Comparison of ENCODE assay signal across 25 cellular contexts in the genomic region with DNA sequence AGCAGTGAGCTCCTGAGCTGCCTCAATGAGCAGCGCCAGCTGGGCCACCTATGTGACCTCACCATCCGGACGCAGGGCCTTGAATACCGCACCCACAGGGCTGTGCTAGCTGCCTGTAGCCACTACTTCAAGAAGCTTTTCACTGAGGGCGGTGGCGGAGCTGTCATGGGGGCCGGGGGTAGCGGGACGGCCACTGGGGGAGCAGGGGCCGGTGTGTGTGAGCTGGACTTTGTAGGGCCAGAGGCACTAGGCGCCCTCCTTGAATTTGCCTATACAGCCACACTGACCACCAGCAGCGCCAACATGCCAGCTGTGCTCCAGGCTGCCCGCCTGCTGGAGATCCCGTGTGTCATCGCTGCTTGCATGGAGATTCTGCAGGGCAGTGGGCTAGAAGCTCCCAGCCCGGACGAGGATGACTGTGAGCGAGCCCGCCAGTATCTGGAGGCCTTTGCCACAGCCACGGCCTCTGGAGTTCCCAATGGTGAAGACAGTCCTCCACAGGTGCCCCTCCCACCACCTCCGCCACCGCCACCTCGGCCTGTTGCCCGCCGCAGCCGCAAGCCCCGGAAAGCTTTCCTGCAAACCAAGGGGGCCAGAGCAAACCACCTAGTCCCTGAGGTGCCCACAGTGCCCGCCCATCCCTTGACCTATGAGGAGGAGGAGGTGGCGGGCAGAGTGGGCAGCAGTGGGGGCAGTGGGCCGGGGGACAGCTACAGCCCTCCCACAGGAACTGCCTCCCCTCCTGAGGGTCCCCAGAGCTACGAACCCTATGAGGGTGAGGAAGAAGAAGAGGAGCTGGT. TPM values are rescaled to one million over a fixed set of nuclear protein-coding genes. Genes with fewer than 3 reads are reported as not detected.
DNase-seq lines count a peak whose midpoint lies in the region; ATAC-seq, FAIRE-seq and TF ChIP-seq lines count a peak whose summit lies in the region.
"Had no signal": no experiment of that assay in that cellular context is flagged by ENCODE, and none has a peak within 500 bp of the region (broad histone marks: within the 10 kb centered on the region; RNA-seq: fewer than 3 reads in every experiment).

No MANE protein-coding gene starts in this region.

- peaks cover 46% of the 10 kb centered on the region; the same call in 1 of the 2 replicates for H4K20me1 ChIP-seq in BLaER1
- H4K20me1 ChIP-seq in DOHH2 (ENCODE audit: control insufficient read depth, insufficient read depth, low read depth, low read length), result no peaks in the 10 kb centered on the region

- H3K27ac ChIP-seq in BLaER1 (peak overlapping the region; percentile 31; the same call in 1 of the 2 replicates), DOHH2 (ENCODE audit: low read depth, low read length) (no peak overlapping the region), neutrophil (peak overlapping the region; percentile 97)
- H3K27ac ChIP-seq: right atrium auricular region had no signal

- 0 out of 2 replicates have a peak overlapping the region, but pooled peaks have one; percentile 24 for H3K9ac ChIP-seq in BLaER1

- H3K4me3 Mint-ChIP-seq in activated T-helper 17 cell treated with anti-CD3 and anti-CD28 coated beads, Interleukin-2, amount 50 U/mL, for 72 hours, result peak overlapping the region; percentile 91
- H3K4me3 Mint-ChIP-seq in chondrocyte (ENCODE audit: unreplicated experiment) (no peak overlapping the region), WTC11 (no peak overlapping the region)
- H3K4me3 Mint-ChIP-seq: type B pancreatic cell had no signal

- no peak for FAIRE-seq in frontal cortex (lab: Jason Lieb, UNC)

- H3F3A ChIP-seq in DOHH2 (ENCODE audit: control insufficient read depth, insufficient read depth), result peaks cover 25% of the 10 kb centered on the region

- H3K4me1 ChIP-seq in BLaER1 (peaks cover 97% of the 10 kb centered on the region), DOHH2 (ENCODE audit: control insufficient read depth, low read length) (peaks cover 83% of the 10 kb centered on the region), neutrophil (ENCODE audit: control insufficient read depth in 1 of 2, insufficient read depth in 1 of 2, low read depth in 1 of 2, low read length in 1 of 2) (peaks cover 76 to 82% of the 10 kb centered on the region in 2 experiments)

- CTCF ChIA-PET in WTC11 (lab: Charles Lee), result interaction anchor here (0.6 to 6.8 kb wide), 7 partner anchors 15 to 158 kb away, joined by 3 to 79 read pairs (median 46); a partner anchor contains a TSS

- H3K9me2 ChIP-seq in DOHH2 (replicated peaks; ENCODE audit: control insufficient read depth, low read length), result no peaks in the 10 kb centered on the region

- H3K27me3 ChIP-seq in BLaER1, result no peaks in the 10 kb centered on the region
- H3K27me3 ChIP-seq in DOHH2 (ENCODE audit: control insufficient read depth, low read length), result no peaks in the 10 kb centered on the region
- H3K27me3 ChIP-seq in neutrophil, result no peaks in the 10 kb centered on the region
- H3K27me3 ChIP-seq: right atrium auricular region had no signal

- H3K4me2 ChIP-seq in BLaER1 (peak overlapping the region; percentile 95), DOHH2 (ENCODE audit: low read length) (peak overlapping the region; percentile 52; the same call in 1 of the 2 replicates)

- H3K27ac Mint-ChIP-seq in activated T-helper 17 cell treated with anti-CD3 and anti-CD28 coated beads, Interleukin-2, amount 50 U/mL, for 72 hours, result peak overlapping the region; percentile 88
- H3K27ac Mint-ChIP-seq in chondrocyte (ENCODE audit: unreplicated experiment), result no peak overlapping the region
- H3K27ac Mint-ChIP-seq in WTC11, result no peak overlapping the region

- no peaks in the 10 kb centered on the region for H3K9me3 ChIP-seq in BLaER1
- no peaks in the 10 kb centered on the region for H3K9me3 ChIP-seq in DOHH2 (ENCODE audit: control insufficient read depth, insufficient read depth, low read length)
- H3K9me3 ChIP-seq in neutrophil, result no peaks in the 10 kb centered on the region
- H3K9me3 ChIP-seq: right atrium auricular region had no signal

- no peak overlapping the region for H3K4me3 ChIP-seq in BLaER1
- H3K4me3 ChIP-seq in DOHH2 (ENCODE audit: low read length), result no peak overlapping the region
- H3K4me3 ChIP-seq in neutrophil (ENCODE audit: low read depth in 1 of 2, low read length in 1 of 2), result no peak overlapping the region
- H3K4me3 ChIP-seq: right atrium auricular region had no signal

- H3K36me3 ChIP-seq in BLaER1 (peaks cover 39% of the 10 kb centered on the region), DOHH2 (ENCODE audit: control insufficient read depth, low read length) (peaks cover 24% of the 10 kb centered on the region), neutrophil (peaks cover 86% of the 10 kb centered on the region)

- no peaks in the 10 kb centered on the region for H3K9me3 Mint-ChIP-seq in activated T-helper 17 cell treated with anti-CD3 and anti-CD28 coated beads, Interleukin-2, amount 50 U/mL, for 72 hours
- H3K9me3 Mint-ChIP-seq in chondrocyte (ENCODE audit: low read depth) (no peaks in the 10 kb centered on the region), WTC11 (no peaks in the 10 kb centered on the region)
- H3K9me3 Mint-ChIP-seq: type B pancreatic cell had no signal

- no peak for DNase-seq in chondrocyte (ENCODE audit: low spot score)
- no peak for DNase-seq in stimulated activated CD4-positive, alpha-beta T cell treated with anti-CD3 and anti-CD28 coated beads, Interleukin-1b, Interleukin-23, amount 100 ng/mL, for 48 hours
- DNase-seq in WTC11 (ENCODE audit: low spot score), result no peak
- DNase-seq in frontal cortex (ENCODE audit: low spot score in 2 of 2), result no peak
- DNase-seq: activated CD4-positive, CD25-positive, alpha-beta regulatory T cell treated with anti-CD3 and anti-CD28 coated beads, Interleukin-2, amount 50 U/mL, for 72 hours; activated gamma-delta T cell; amygdala; Calu3; central memory CD4-positive, alpha-beta T cell; effector CD4-positive, alpha-beta T cell; GOT3; NCI-H1105; NCI-H2107; NCI-H524 treated with DMSO at 0.1 percent for 48 hours; nucleus accumbens; SHP77 had no signal

- H3K4me1 Mint-ChIP-seq in activated T-helper 17 cell treated with anti-CD3 and anti-CD28 coated beads, Interleukin-2, amount 50 U/mL, for 72 hours, result peaks cover 44% of the 10 kb centered on the region
- peaks cover 15% of the 10 kb centered on the region for H3K4me1 Mint-ChIP-seq in chondrocyte (ENCODE audit: low read depth)
- H3K4me1 Mint-ChIP-seq in WTC11, result peaks cover 53% of the 10 kb centered on the region

- H3K79me2 ChIP-seq in DOHH2 (ENCODE audit: control insufficient read depth, low read length), result no peaks in the 10 kb centered on the region

- ATAC-seq in activated T-helper 17 cell treated with anti-CD3 and anti-CD28 coated beads, Interleukin-2, amount 50 U/mL, for 72 hours (replicated peaks), result no peak
- no peak for ATAC-seq in WTC11
- ATAC-seq: left lobe of liver had no signal

- no peak for TF ChIP-seq CTCF in DOHH2 (IDR thresholded peaks at IDR 0.05; ENCODE audit: low read depth, low read length, poor library complexity, severe bottlenecking)
- TF ChIP-seq CTCF in neutrophil (IDR thresholded peaks at IDR 0.05), result no peak
- no peak for TF ChIP-seq CTCF in chondrocyte (IDR thresholded peaks at IDR 0.05)
- no peak for TF ChIP-seq CTCF in WTC11 (IDR thresholded peaks at IDR 0.05)

- H3K36me3 Mint-ChIP-seq in activated T-helper 17 cell treated with anti-CD3 and anti-CD28 coated beads, Interleukin-2, amount 50 U/mL, for 72 hours (ENCODE audit: low read depth), result peaks cover 95% of the 10 kb centered on the region
- H3K36me3 Mint-ChIP-seq in chondrocyte (ENCODE audit: low read depth), result peaks cover 3% of the 10 kb centered on the region
- H3K36me3 Mint-ChIP-seq in WTC11, result peaks cover 8% of the 10 kb centered on the region; the same call in 1 of the 2 replicates
- H3K36me3 Mint-ChIP-seq: type B pancreatic cell had no signal

- H3K27me3 Mint-ChIP-seq in activated T-helper 17 cell treated with anti-CD3 and anti-CD28 coated beads, Interleukin-2, amount 50 U/mL, for 72 hours, result no peaks in the 10 kb centered on the region
- H3K27me3 Mint-ChIP-seq in chondrocyte (ENCODE audit: low read depth) (no peaks in the 10 kb centered on the region), WTC11 (ENCODE audit: low read depth) (peaks cover 4% of the 10 kb centered on the region; the same call in 1 of the 2 replicates)
- H3K27me3 Mint-ChIP-seq: type B pancreatic cell had no signal

- POLR2A ChIA-PET in WTC11 (lab: Charles Lee), result interaction anchor here (3.5 kb wide), 2 partner anchors 12 to 16 kb away, joined by 22 to 28 read pairs; a partner anchor contains a TSS

RNA-seq across cellular contexts. Expression of a gene that starts 12.3 kb away (rescaled TPM):
- 100 to 1,000 TPM in 1 of 2 donors, 10 to 100 TPM in 1; 94.5 to 140 TPM for total RNA-seq in activated T-helper 17 cell treated with anti-CD3 and anti-CD28 coated beads, Interleukin-2, amount 50 U/mL, for 72 hours
- total RNA-seq in chondrocyte (34.8 to 42.9 TPM (median 41.1 TPM) in 3 replicates), WTC11 (2021) (29.8 to 32.1 TPM (median 31.5 TPM) in 3 replicates), frontal cortex (0.82 TPM)

RNA-seq across cellular contexts. Expression of a gene that starts 18.7 kb away (rescaled TPM):
- 1 to 10 TPM in 1 of 2 donors, under 1 TPM in 1; 0.67 to 2.2 TPM for total RNA-seq in activated T-helper 17 cell treated with anti-CD3 and anti-CD28 coated beads, Interleukin-2, amount 50 U/mL, for 72 hours
- total RNA-seq in chondrocyte, result 0.30 to 0.36 TPM (median 0.36 TPM) in 3 replicates
- total RNA-seq in WTC11 (2021), result 0.83 to 1.8 TPM (median 1.6 TPM) in 3 replicates
- under 0.01 TPM for total RNA-seq in frontal cortex
- total RNA-seq: right atrium auricular region had no signal

RNA-seq across cellular contexts. Expression of a gene that starts 18.7 kb away (rescaled TPM):
- not detected for total RNA-seq in activated T-helper 17 cell treated with anti-CD3 and anti-CD28 coated beads, Interleukin-2, amount 50 U/mL, for 72 hours
- not detected in 3 replicates for total RNA-seq in chondrocyte
- 0.15 TPM in 1 of 3 replicates, not detected in the others for total RNA-seq in WTC11 (2021)
- total RNA-seq in frontal cortex, result not detected
- total RNA-seq: fibroblast of lung; right atrium auricular region; T-helper 1 cell treated with Interleukin-12 subunit alpha and Interleukin-12 subunit beta and Interleukin-4 antibody, amounts not matched to agents 30 ng/mL and 1 ng/mL, for 36 hours had no signal

RNA-seq across cellular contexts. Expression of a gene that starts 21.5 kb away (rescaled TPM):
- under 1 TPM; 0.77 to 0.97 TPM for total RNA-seq in activated T-helper 17 cell treated with anti-CD3 and anti-CD28 coated beads, Interleukin-2, amount 50 U/mL, for 72 hours
- total RNA-seq in chondrocyte (0.72 to 0.85 TPM in 2 of 3 replicates, not detected in the other), WTC11 (2021) (0.48 to 1.2 TPM in 2 of 3 replicates, not detected in the other), frontal cortex (1.2 TPM)
- total RNA-seq: fibroblast of lung, left lobe of liver, right atrium auricular region had no signal

RNA-seq across cellular contexts. Expression of a gene that starts 31.8 kb away (rescaled TPM):
- 10 to 100 TPM; 34.6 to 68.3 TPM for total RNA-seq in activated T-helper 17 cell treated with anti-CD3 and anti-CD28 coated beads, Interleukin-2, amount 50 U/mL, for 72 hours
- total RNA-seq in chondrocyte (23.0 to 30.8 TPM (median 28.7 TPM) in 3 replicates), WTC11 (2021) (71.1 to 88.3 TPM (median 71.2 TPM) in 3 replicates), frontal cortex (17.9 TPM)

Comparison
In these comparisons a context has a peak if more than half of its experiments do, and no peak if none do; other contexts are left out.
1. RNA of a gene that starts 12.3 kb away (total RNA-seq): 94.5 to 140 TPM in activated T-helper 17 cell treated with anti-CD3 and anti-CD28 coated beads, Interleukin-2, amount 50 U/mL, for 72 hours, 34.8 to 42.9 TPM in chondrocyte and 29.8 to 32.1 TPM in WTC11; 0.82 TPM in frontal cortex (single experiment); every median in the first group is over 10 times any median in the second.